ENCODE assay signal across 1 cellular context in the genomic region with DNA sequence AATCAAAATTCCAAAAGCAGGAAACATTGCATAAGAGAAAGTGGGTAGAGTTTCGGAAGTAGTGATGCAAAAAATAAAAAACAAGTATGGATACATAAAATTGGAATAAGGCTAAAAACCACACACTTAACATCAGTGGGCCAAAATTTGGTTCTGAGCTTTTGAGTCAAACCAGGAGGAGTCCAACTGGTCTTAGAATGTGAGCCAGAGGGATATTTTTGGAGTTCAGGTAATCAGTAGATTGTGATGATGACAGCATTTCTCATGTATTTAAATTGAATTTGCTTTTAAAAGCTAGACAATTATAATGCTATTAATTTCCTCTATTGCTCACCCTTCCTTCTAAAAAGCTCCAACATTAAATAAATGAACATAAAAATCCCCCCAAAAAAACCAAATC.
TF ChIP-seq lines count a peak whose summit lies in the region.

No MANE protein-coding gene starts in this region.

TF ChIP-seq in SK-N-SH treated with all-trans-retinoic acid at 6 μM for 48 hours, 23 proteins besides CTCF, POLR2A, EP300 and RAD21:
- TF ChIP-seq ZNF565 (CRISPR knock-in tag; conservative IDR thresholded peaks at IDR 0.05; ENCODE audit: low read depth), result no peak
- no peak for TF ChIP-seq PPARA (CRISPR knock-in tag; IDR thresholded peaks at IDR 0.05; ENCODE audit: borderline replicate concordance)
- TF ChIP-seq ARNTL (CRISPR knock-in tag; IDR thresholded peaks at IDR 0.05; ENCODE audit: borderline replicate concordance, low read depth), result no peak
- TF ChIP-seq, protein P1, sequence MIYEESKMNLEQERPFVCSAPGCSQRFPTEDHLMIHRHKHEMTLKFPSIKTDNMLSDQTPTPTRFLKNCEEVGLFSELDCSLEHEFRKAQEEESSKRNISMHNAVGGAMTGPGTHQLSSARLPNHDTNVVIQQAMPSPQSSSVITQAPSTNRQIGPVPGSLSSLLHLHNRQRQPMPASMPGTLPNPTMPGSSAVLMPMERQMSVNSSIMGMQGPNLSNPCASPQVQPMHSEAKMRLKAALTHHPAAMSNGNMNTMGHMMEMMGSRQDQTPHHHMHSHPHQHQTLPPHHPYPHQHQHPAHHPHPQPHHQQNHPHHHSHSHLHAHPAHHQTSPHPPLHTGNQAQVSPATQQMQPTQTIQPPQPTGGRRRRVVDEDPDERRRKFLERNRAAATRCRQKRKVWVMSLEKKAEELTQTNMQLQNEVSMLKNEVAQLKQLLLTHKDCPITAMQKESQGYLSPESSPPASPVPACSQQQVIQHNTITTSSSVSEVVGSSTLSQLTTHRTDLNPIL (CRISPR knock-in tag; IDR thresholded peaks at IDR 0.05; ENCODE audit: low read depth), result no peak
- no peak for TF ChIP-seq ZC3H10 (CRISPR knock-in tag; IDR thresholded peaks at IDR 0.05)
- TF ChIP-seq, protein P2, sequence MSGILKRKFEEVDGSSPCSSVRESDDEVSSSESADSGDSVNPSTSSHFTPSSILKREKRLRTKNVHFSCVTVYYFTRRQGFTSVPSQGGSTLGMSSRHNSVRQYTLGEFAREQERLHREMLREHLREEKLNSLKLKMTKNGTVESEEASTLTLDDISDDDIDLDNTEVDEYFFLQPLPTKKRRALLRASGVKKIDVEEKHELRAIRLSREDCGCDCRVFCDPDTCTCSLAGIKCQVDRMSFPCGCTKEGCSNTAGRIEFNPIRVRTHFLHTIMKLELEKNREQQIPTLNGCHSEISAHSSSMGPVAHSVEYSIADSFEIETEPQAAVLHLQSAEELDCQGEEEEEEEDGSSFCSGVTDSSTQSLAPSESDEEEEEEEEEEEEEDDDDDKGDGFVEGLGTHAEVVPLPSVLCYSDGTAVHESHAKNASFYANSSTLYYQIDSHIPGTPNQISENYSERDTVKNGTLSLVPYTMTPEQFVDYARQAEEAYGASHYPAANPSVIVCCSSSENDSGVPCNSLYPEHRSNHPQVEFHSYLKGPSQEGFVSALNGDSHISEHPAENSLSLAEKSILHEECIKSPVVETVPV (CRISPR knock-in tag; IDR thresholded peaks at IDR 0.05), result no peak
- TF ChIP-seq TOX (CRISPR knock-in tag; IDR thresholded peaks at IDR 0.05; ENCODE audit: borderline replicate concordance), result no peak
